Comparison of ENCODE assay signal across 13 cellular contexts in genomic region chr18:79948719-79949411, GRCh38. TPM values are rescaled to one million over a fixed set of nuclear protein-coding genes. Genes with fewer than 3 reads are reported as not detected.
DNase-seq lines count a peak whose midpoint lies in the region; ATAC-seq and TF ChIP-seq lines count a peak whose summit lies in the region.
"Had no signal": no experiment of that assay in that cellular context is flagged by ENCODE, and none has a peak within 500 bp of the region (broad histone marks: within the 10 kb centered on the region; RNA-seq: fewer than 3 reads in every experiment).

No MANE protein-coding gene starts in this region.

- peaks cover 76% of the 10 kb centered on the region for H3K4me1 ChIP-seq in left ventricle myocardium inferior
- H3K4me1 ChIP-seq in right cardiac atrium (ENCODE audit: control insufficient read depth, insufficient read depth, low read length) = peaks cover 20% of the 10 kb centered on the region
- H3K4me1 ChIP-seq in adrenal gland (replicated peaks in 1 of 2) = peaks cover 6 to 38% of the 10 kb centered on the region in 2 donors
- peaks cover 0 to 3% of the 10 kb centered on the region in 2 donors for H3K4me1 ChIP-seq in aorta (ENCODE audit: control insufficient read depth in 1 of 2, insufficient read depth in 2 of 2, low read length in 2 of 2)
- H3K4me1 ChIP-seq: Caco-2 had no signal

- no peak for TF ChIP-seq CTCF in left ventricle myocardium inferior (IDR thresholded peaks at IDR 0.05; ENCODE audit: borderline replicate concordance)
- TF ChIP-seq CTCF in adrenal gland (IDR thresholded peaks at IDR 0.05) = no peak

- no peaks in the 10 kb centered on the region for H3K9me3 ChIP-seq in left ventricle myocardium inferior (replicated peaks)
- no peaks in the 10 kb centered on the region for H3K9me3 ChIP-seq in right cardiac atrium (ENCODE audit: control insufficient read depth, low read length)
- no peaks in the 10 kb centered on the region for H3K9me3 ChIP-seq in adrenal gland (replicated peaks in 1 of 3)
- no peaks in the 10 kb centered on the region for H3K9me3 ChIP-seq in aorta (ENCODE audit: control insufficient read depth, low read length)
- H3K9me3 ChIP-seq: body of pancreas, Caco-2, tibial artery had no signal

- H3K9me3 Mint-ChIP-seq in naive thymus-derived CD8-positive, alpha-beta T cell = no peaks in the 10 kb centered on the region

- H3K27ac ChIP-seq in left ventricle myocardium inferior (replicated peaks) (peak overlapping the region; percentile 89), right cardiac atrium (ENCODE audit: low read length) (no peak overlapping the region), adrenal gland (peak overlapping the region in 3 of 5 donors; percentile 5 to 93 (median 80)), aorta (ENCODE audit: low read depth in 1 of 2, low read length in 2 of 2) (no peak overlapping the region)
- H3K27ac ChIP-seq: tibial artery had no signal

- H3K36me3 ChIP-seq in left ventricle myocardium inferior (peaks cover 8% of the 10 kb centered on the region), adrenal gland (replicated peaks in 1 of 2) (no peaks in the 10 kb centered on the region), aorta (ENCODE audit: control insufficient read depth in 1 of 2, insufficient read depth in 2 of 2, low read length in 1 of 2) (no peaks in the 10 kb centered on the region)

- H3K4me1 Mint-ChIP-seq in naive thymus-derived CD8-positive, alpha-beta T cell = peaks cover 25 to 62% (median 50%) of the 10 kb centered on the region in 4 donors

- ATAC-seq in right cardiac atrium (no peak), aorta (ENCODE audit: low FRiP score) (no peak)
- ATAC-seq in naive thymus-derived CD8-positive, alpha-beta T cell = no peak
- ATAC-seq: body of pancreas, SK-N-SH treated with all-trans-retinoic acid at 6 μM for 48 hours had no signal

- POLR2A ChIA-PET in naive thymus-derived CD8-positive, alpha-beta T cell (lab: Charles Lee) = interaction anchor here (4.3 kb wide), 1 partner anchor 35 kb away, joined by 30 read pairs; no protein-coding TSS in a partner anchor

- no peak for DNase-seq in left ventricle myocardium inferior
- DNase-seq in right cardiac atrium = no peak
- peak in 4 of 7 donors; percentile 5 to 47 (median 6) for DNase-seq in adrenal gland
- DNase-seq in naive thymus-derived CD8-positive, alpha-beta T cell = no peak
- DNase-seq in aorta = peak; percentile 20 to 60
- no peak for DNase-seq in NCI-H2029 treated with DMSO at 0.1 percent for 48 hours (lab: John Stamatoyannopoulos, UW)
- no peak for DNase-seq in HuH-7 (ENCODE audit: low spot score)
- DNase-seq in stimulated activated CD4-positive, alpha-beta T cell treated with anti-CD3 and anti-CD28 coated beads, Interleukin-4, amount 100 ng/mL, for 1 hour = no peak
- DNase-seq: Caco-2, occipital lobe had no signal

- H3K27me3 Mint-ChIP-seq in naive thymus-derived CD8-positive, alpha-beta T cell = no peaks in the 10 kb centered on the region

- no peaks in the 10 kb centered on the region for H3K27me3 ChIP-seq in left ventricle myocardium inferior (ENCODE audit: low read depth)
- H3K27me3 ChIP-seq in right cardiac atrium (ENCODE audit: control insufficient read depth, insufficient read depth) = no peaks in the 10 kb centered on the region
- no peaks in the 10 kb centered on the region for H3K27me3 ChIP-seq in adrenal gland
- H3K27me3 ChIP-seq in aorta (ENCODE audit: control insufficient read depth in 1 of 2, insufficient read depth in 2 of 2, low read length in 1 of 2) = no peaks in the 10 kb centered on the region
- H3K27me3 ChIP-seq: body of pancreas, tibial artery had no signal

- H3K4me3 ChIP-seq in left ventricle myocardium inferior = peak overlapping the region; percentile 87
- H3K4me3 ChIP-seq in right cardiac atrium (ENCODE audit: low read length) = no peak overlapping the region
- H3K4me3 ChIP-seq in adrenal gland = no peak overlapping the region
- no peak overlapping the region for H3K4me3 ChIP-seq in aorta (ENCODE audit: low read length in 2 of 2)
- H3K4me3 ChIP-seq: body of pancreas had no signal

- no peak for TF ChIP-seq POLR2A in adrenal gland (IDR thresholded peaks at IDR 0.05)

- intact Hi-C loops in left ventricle myocardium inferior (cut with micrococcal nuclease) = no loop called here
- intact Hi-C loops in right cardiac atrium (cut with DNase I) = no loop called here
- intact Hi-C loops in adrenal gland (cut with DNase I) = no loop called here
- intact Hi-C loops in aorta (cut with DNase I) = no loop called here

- peak overlapping the region in 9 of 10 donors; percentile 18 to 93 (median 84) for H3K4me3 Mint-ChIP-seq in naive thymus-derived CD8-positive, alpha-beta T cell

- H3K27ac Mint-ChIP-seq in naive thymus-derived CD8-positive, alpha-beta T cell = peak overlapping the region in 5 of 10 donors; percentile 15 to 91 (median 41)

- 92% methylated on average over 23 of the region's 23 CpGs for WGBS in right cardiac atrium
- 90 to 92% (median 91%) methylated on average over 23 of the region's 23 CpGs for WGBS in adrenal gland, 4 donors
- WGBS in aorta, 2 donors = 92% methylated on average over 23 of the region's 23 CpGs

- H3K36me3 Mint-ChIP-seq in naive thymus-derived CD8-positive, alpha-beta T cell = peaks cover 0 to 21% (median 2%) of the 10 kb centered on the region in 3 donors

RNA-seq across cellular contexts. Expression of gene SLC66A2, which starts 2.6 kb away (rescaled TPM):
- 27.4 TPM for total RNA-seq in left ventricle myocardium inferior
- total RNA-seq in right cardiac atrium = 10 to 100 TPM; 24.7 to 40.0 (median 29.8) TPM
- polyA plus RNA-seq in right cardiac atrium = 27.0 TPM
- 10 to 100 TPM; 20.7 to 47.8 (median 32.9) TPM for total RNA-seq in adrenal gland
- 10 to 100 TPM in 2 of 3 donors, 1 to 10 TPM in 1; 5.1 to 40.0 (median 37.1) TPM for polyA plus RNA-seq in adrenal gland
- total RNA-seq in naive thymus-derived CD8-positive, alpha-beta T cell = 10 to 100 TPM; 31.8 to 38.7 TPM
- polyA plus RNA-seq in naive thymus-derived CD8-positive, alpha-beta T cell = 10 to 100 TPM; 14.1 to 22.0 (median 19.4) TPM
- 10 to 100 TPM; 40.1 to 47.7 TPM for total RNA-seq in aorta
- 10 to 100 TPM; 12.9 to 48.8 TPM for polyA plus RNA-seq in aorta

RNA-seq across cellular contexts. Expression of gene HSBP1L1, which starts 15.6 kb away (rescaled TPM):
- total RNA-seq in left ventricle myocardium inferior (12.2 TPM), right cardiac atrium (10 to 100 TPM in 3 of 4 donors, 1 to 10 TPM in 1; 9.9 to 14.6 (median 11.1) TPM), adrenal gland (100 to 1,000 TPM in 1 of 8 donors, 10 to 100 TPM in 7; 27.9 to 119 (median 34.4) TPM), aorta (10 to 100 TPM in 1 of 2 donors, 1 to 10 TPM in 1; 7.9 to 13.0 TPM)
- polyA plus RNA-seq in right cardiac atrium (18.8 TPM), adrenal gland (100 to 1,000 TPM in 1 of 3 donors, 10 to 100 TPM in 2; 17.3 to 182 (median 77.6) TPM), aorta (10 to 100 TPM in 1 of 2 donors, 1 to 10 TPM in 1; 5.1 to 11.3 TPM)
- total RNA-seq in naive thymus-derived CD8-positive, alpha-beta T cell = 10 to 100 TPM; 51.0 to 54.5 TPM
- 10 to 100 TPM; 11.2 to 24.5 (median 16.0) TPM for polyA plus RNA-seq in naive thymus-derived CD8-positive, alpha-beta T cell

RNA-seq across cellular contexts. Expression of gene TXNL4A, which starts 39.5 kb away (rescaled TPM):
- total RNA-seq in left ventricle myocardium inferior (92.0 TPM), right cardiac atrium (100 to 1,000 TPM in 1 of 4 donors, 10 to 100 TPM in 3; 69.7 to 104 (median 94.7) TPM), adrenal gland (100 to 1,000 TPM in 3 of 8 donors, 10 to 100 TPM in 5; 26.5 to 148 (median 66.9) TPM), aorta (10 to 100 TPM; 71.7 to 72.0 TPM)
- polyA plus RNA-seq in right cardiac atrium (91.9 TPM), adrenal gland (100 to 1,000 TPM in 1 of 3 donors, 10 to 100 TPM in 2; 79.6 to 128 (median 98.6) TPM), aorta (100 to 1,000 TPM in 1 of 2 donors, 10 to 100 TPM in 1; 69.5 to 109 TPM)
- 10 to 100 TPM; 71.9 to 78.5 TPM for total RNA-seq in naive thymus-derived CD8-positive, alpha-beta T cell
- 100 to 1,000 TPM; 213 to 225 (median 217) TPM for polyA plus RNA-seq in naive thymus-derived CD8-positive, alpha-beta T cell

Comparison
In these comparisons a context has a peak if more than half of its experiments do, and no peak if none do; other contexts are left out.
1. H3K27ac ChIP-seq: peak in left ventricle myocardium inferior (single experiment) and adrenal gland (3 of 5); none in right cardiac atrium (single experiment) and aorta (0 of 2).
2. DNase-seq: peak in adrenal gland (4 of 7) and aorta (2 of 2); none in left ventricle myocardium inferior (single experiment), right cardiac atrium (0 of 3), naive thymus-derived CD8-positive, alpha-beta T cell (0 of 10), NCI-H2029 treated with DMSO at 0.1 percent for 48 hours (single experiment), HuH-7 (single experiment) and stimulated activated CD4-positive, alpha-beta T cell treated with anti-CD3 and anti-CD28 coated beads, Interleukin-4, amount 100 ng/mL, for 1 hour (single experiment).